Comparison of ENCODE assay signal across 8 cellular contexts in the genomic region with DNA sequence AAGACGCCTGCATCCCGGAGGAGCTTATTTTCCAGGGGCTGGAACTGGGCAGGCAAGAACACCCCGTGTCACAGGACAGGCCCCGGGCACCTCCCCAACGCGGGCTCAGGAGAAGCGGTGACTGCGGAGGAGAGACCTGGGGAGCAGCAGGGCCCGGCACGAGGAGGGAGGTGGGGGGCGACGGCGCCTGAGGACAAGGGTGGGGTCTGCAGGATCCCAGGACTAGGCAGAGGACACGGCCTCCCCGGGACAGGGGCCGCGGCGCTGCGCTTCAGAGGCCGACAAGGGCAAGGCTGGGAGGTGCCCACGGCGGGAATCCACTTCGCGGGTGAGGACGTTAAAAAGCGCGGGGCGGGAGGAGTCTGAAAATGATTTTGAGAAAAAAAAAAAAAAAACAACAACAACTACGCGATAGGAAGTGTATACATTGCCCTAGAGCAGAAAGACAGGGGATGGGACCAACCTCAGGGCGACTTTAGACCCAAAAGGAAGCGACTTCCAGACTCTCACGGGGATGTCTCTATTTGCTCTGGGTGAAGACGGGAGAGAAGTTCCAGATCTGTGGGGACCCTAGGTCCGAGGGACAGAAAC. TPM values are rescaled to one million over a fixed set of nuclear protein-coding genes. Genes with fewer than 3 reads are reported as not detected.
DNase-seq lines count a peak whose midpoint lies in the region; ATAC-seq, FAIRE-seq and TF ChIP-seq lines count a peak whose summit lies in the region.

No MANE protein-coding gene starts in this region.

- peaks cover 20% of the 10 kb centered on the region for H3K4me1 ChIP-seq in HepG2 (ENCODE audit: insufficient read depth, low read length)

- H3K27me3 ChIP-seq in HepG2 (ENCODE audit: control insufficient read depth in 1 of 2, insufficient read depth in 2 of 2, low read length in 2 of 2), result no peaks in the 10 kb centered on the region; a peak in 1 of 5 replicates

- FAIRE-seq in HepG2 (lab: Jason Lieb, UNC), result no peak

- TF ChIP-seq RAD21 in HepG2 (CRISPR knock-in tag; IDR thresholded peaks at IDR 0.05), result no peak

- no peaks in the 10 kb centered on the region for H3K36me3 ChIP-seq in HepG2 (replicated peaks in 1 of 2; ENCODE audit: control insufficient read depth in 1 of 2, insufficient read depth in 2 of 2, low read length in 2 of 2)

- no peak for TF ChIP-seq POLR2A in HepG2 (IDR thresholded peaks at IDR 0.05; ENCODE audit: insufficient read depth in 1 of 2, low read depth in 2 of 2, low read length in 2 of 2)

- H4K20me1 ChIP-seq in HepG2 (ENCODE audit: insufficient read depth, low read length), result no peaks in the 10 kb centered on the region

- ATAC-seq in HG03196 (IDR thresholded peaks at IDR 0.05; ENCODE audit: unreplicated experiment) (peak; percentile 33), HepG2 (peak; percentile 35)

- TF ChIP-seq CTCF in WI38 (IDR thresholded peaks at IDR 0.05; ENCODE audit: low read depth, low read length) (no peak), HepG2 (CRISPR knock-in tag; IDR thresholded peaks at IDR 0.05) (no peak)

- in situ Hi-C loops in HepG2 (cut with HindIII; ENCODE audit: extremely low pct_ligation_motif_present, low pct_unique_long_range_greater_than_20kb), result loop anchor here (5.0 kb wide), 1 partner anchor 677 kb away; the partner anchor contains the start of gene ZNF525

- TF ChIP-seq EP300 in HepG2 (IDR thresholded peaks at IDR 0.05; ENCODE audit: low read depth in 2 of 2, low read length in 2 of 2), result no peak
- TF ChIP-seq EP300 in HepG2 (CRISPR knock-in tag; IDR thresholded peaks at IDR 0.05; ENCODE audit: borderline replicate concordance), result no peak

- H3K4me3 ChIP-seq in WI38 (ENCODE audit: low read depth, low read length) (peak overlapping the region; percentile 67), HepG2 (replicated peaks in 1 of 3; ENCODE audit: insufficient read depth in 1 of 3, low read depth in 2 of 3, low read length in 3 of 3) (peak overlapping the region; percentile 57 to 77 (median 74))

- peak overlapping the region; percentile 68 for H3K9ac ChIP-seq in HepG2 (ENCODE audit: insufficient read depth, low read depth, low read length)

- H2AFZ ChIP-seq in HepG2 (ENCODE audit: low read length), result no peak overlapping the region

- peak overlapping the region; percentile 58 for H3K27ac ChIP-seq in HepG2 (ENCODE audit: extremely low read length, insufficient read depth, low read length)

- CTCF ChIA-PET in HepG2 (lab: Yijun Ruan, JAX; ENCODE audit: low intra/inter-chr PET ratio, low total read pairs), result no interaction called here

- WGBS in HepG2 (ENCODE audit: low lambda C conversion rate), result 33% methylated on average over 35 of the region's 35 CpGs

- POLR2A ChIA-PET in HepG2 (lab: Yijun Ruan, JAX), result interaction anchor here (1.7 kb wide), 1 partner anchor 22 kb away, joined by 4 read pairs; no protein-coding TSS in a partner anchor

- H3K9me3 ChIP-seq in HepG2 (ENCODE audit: low read length), result peaks cover 19% of the 10 kb centered on the region

- peaks cover 10% of the 10 kb centered on the region for H3K79me2 ChIP-seq in HepG2 (ENCODE audit: insufficient read depth, low read length)

- intact Hi-C loops in HepG2 (cut with micrococcal nuclease; ENCODE audit: unreplicated experiment), result no loop called here

- peak; percentile 69 for DNase-seq in DMS53 (lab: John Stamatoyannopoulos, UW)
- DNase-seq in DMS53 treated with DMSO at 0.1 percent for 48 hours (lab: John Stamatoyannopoulos, UW; ENCODE audit: unreplicated experiment), result no peak
- peak; percentile 30 for DNase-seq in cerebellum (ENCODE audit: low spot score)
- no peak for DNase-seq in HepG2 (ENCODE audit: low spot score)
- peak; percentile 14 to 37 for DNase-seq in stimulated activated CD4-positive, alpha-beta T cell treated with anti-CD3 and anti-CD28 coated beads, Interleukin-4, amount 100 ng/mL, for 48 hours (ENCODE audit: low read depth in 2 of 2)
- DNase-seq in H4 (ENCODE audit: low spot score), result no peak

- peak overlapping the region; percentile 65 for H3K4me2 ChIP-seq in HepG2 (ENCODE audit: low read depth, low read length)

- TSS peak; percentile 75 for BruUV-seq in HepG2 (replicated peaks; lab: Mats Ljungman, UMichigan)

TF ChIP-seq in HepG2, 621 proteins besides CTCF, POLR2A, EP300 and RAD21 (continues in another document):
- TF ChIP-seq, protein P1, sequence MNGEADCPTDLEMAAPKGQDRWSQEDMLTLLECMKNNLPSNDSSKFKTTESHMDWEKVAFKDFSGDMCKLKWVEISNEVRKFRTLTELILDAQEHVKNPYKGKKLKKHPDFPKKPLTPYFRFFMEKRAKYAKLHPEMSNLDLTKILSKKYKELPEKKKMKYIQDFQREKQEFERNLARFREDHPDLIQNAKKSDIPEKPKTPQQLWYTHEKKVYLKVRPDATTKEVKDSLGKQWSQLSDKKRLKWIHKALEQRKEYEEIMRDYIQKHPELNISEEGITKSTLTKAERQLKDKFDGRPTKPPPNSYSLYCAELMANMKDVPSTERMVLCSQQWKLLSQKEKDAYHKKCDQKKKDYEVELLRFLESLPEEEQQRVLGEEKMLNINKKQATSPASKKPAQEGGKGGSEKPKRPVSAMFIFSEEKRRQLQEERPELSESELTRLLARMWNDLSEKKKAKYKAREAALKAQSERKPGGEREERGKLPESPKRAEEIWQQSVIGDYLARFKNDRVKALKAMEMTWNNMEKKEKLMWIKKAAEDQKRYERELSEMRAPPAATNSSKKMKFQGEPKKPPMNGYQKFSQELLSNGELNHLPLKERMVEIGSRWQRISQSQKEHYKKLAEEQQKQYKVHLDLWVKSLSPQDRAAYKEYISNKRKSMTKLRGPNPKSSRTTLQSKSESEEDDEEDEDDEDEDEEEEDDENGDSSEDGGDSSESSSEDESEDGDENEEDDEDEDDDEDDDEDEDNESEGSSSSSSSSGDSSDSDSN (CRISPR knock-in tag; IDR thresholded peaks at IDR 0.05), result peak; percentile 48; the same call in 1 of the 2 replicates
- TF ChIP-seq CHCHD3 (CRISPR knock-in tag; IDR thresholded peaks at IDR 0.05) (no peak), ZFX (CRISPR knock-in tag; IDR thresholded peaks at IDR 0.05; ENCODE audit: low read depth) (peak; percentile 10), ZFP82 (CRISPR knock-in tag; IDR thresholded peaks at IDR 0.05; ENCODE audit: borderline replicate concordance) (no peak), KLF13 (CRISPR knock-in tag; IDR thresholded peaks at IDR 0.05) (no peak), RXRA (CRISPR knock-in tag; IDR thresholded peaks at IDR 0.05) (no peak), FLYWCH1 (CRISPR knock-in tag; IDR thresholded peaks at IDR 0.05) (no peak), HMG20A (CRISPR knock-in tag; IDR thresholded peaks at IDR 0.05; ENCODE audit: borderline replicate concordance) (no peak)

RNA-seq across cellular contexts. Expression of gene ZNF611, which starts 44.9 kb away (rescaled TPM):
- total RNA-seq in cerebellum (31.9 TPM), HepG2 (2016; rRNA removed; fragmentation: Illumina TruSeq; extraction: Trizol) (4.1 and 9.9 TPM in 2 replicates)
- total RNA-seq in HepG2 (2016; cell fraction: cytosol; rRNA removed; fragmentation: Illumina TruSeq; extraction: Trizol; ENCODE audit: low read depth), result 1.0 and 1.1 TPM in 2 replicates
- total RNA-seq in HepG2 (2016; cell fraction: insoluble cytoplasmic fraction; rRNA removed; fragmentation: Illumina TruSeq; extraction: Trizol), result 3.9 and 8.0 TPM in 2 replicates
- total RNA-seq in HepG2 (2016; cell fraction: membrane; rRNA removed; fragmentation: Illumina TruSeq; extraction: Trizol), result 2.4 and 2.8 TPM in 2 replicates
- total RNA-seq in HepG2 (2016; cell fraction: nucleus; rRNA removed; fragmentation: Illumina TruSeq; extraction: Trizol), result 4.7 and 9.1 TPM in 2 replicates
- polyA plus RNA-seq in HepG2 (2011; rRNA removed), result 2.4 and 2.7 TPM in 2 replicates
- polyA plus RNA-seq in HepG2 (2011; cell fraction: cytosol; rRNA removed), result 0.85 and 1.1 TPM in 2 replicates
- 3.3 and 3.7 TPM in 2 replicates for polyA plus RNA-seq in HepG2 (2011; cell fraction: nucleus; rRNA removed)
- polyA plus RNA-seq in HepG2 (2012), result 1.9 and 2.3 TPM in 2 replicates
- polyA plus RNA-seq in HepG2 (2016; cell fraction: cytosol; fragmentation: Illumina TruSeq; extraction: Trizol; ENCODE audit: low read depth), result 0.26 and 0.36 TPM in 2 replicates
- polyA plus RNA-seq in HepG2 (2016; cell fraction: insoluble cytoplasmic fraction; fragmentation: Illumina TruSeq; extraction: Trizol; ENCODE audit: low read depth), result 2.4 and 2.5 TPM in 2 replicates
- 0.32 and 0.36 TPM in 2 replicates for polyA plus RNA-seq in HepG2 (2016; cell fraction: membrane; fragmentation: Illumina TruSeq; extraction: Trizol; ENCODE audit: low read depth)
- polyA plus RNA-seq in HepG2 (2016; cell fraction: nucleus; fragmentation: Illumina TruSeq; extraction: Trizol; ENCODE audit: insufficient read depth, low read depth), result 4.7 and 7.1 TPM in 2 replicates
- 3.2 and 3.8 TPM in 2 replicates for polyA minus RNA-seq in HepG2 (2011; rRNA and poly(A)+ RNA removed; ENCODE audit: low replicate concordance)
- polyA minus RNA-seq in HepG2 (2011; cell fraction: cytosol; rRNA and poly(A)+ RNA removed), result 6.6 and 6.9 TPM in 2 replicates
- polyA minus RNA-seq in HepG2 (2011; cell fraction: nucleus; rRNA and poly(A)+ RNA removed), result 10.9 and 13.2 TPM in 2 replicates
- 5.6 and 7.5 TPM in 2 replicates for total RNA-seq in H4 (2014; rRNA removed; shearing (Covaris generic))

RNA-seq across cellular contexts. Expression of gene ZNF83, which starts 51.7 kb away (rescaled TPM):
- total RNA-seq in cerebellum (77.8 TPM), HepG2 (2016; rRNA removed; fragmentation: Illumina TruSeq; extraction: Trizol) (20.4 and 22.6 TPM in 2 replicates)
- total RNA-seq in HepG2 (2016; cell fraction: cytosol; rRNA removed; fragmentation: Illumina TruSeq; extraction: Trizol; ENCODE audit: low read depth), result 4.3 and 4.8 TPM in 2 replicates
- total RNA-seq in HepG2 (2016; cell fraction: insoluble cytoplasmic fraction; rRNA removed; fragmentation: Illumina TruSeq; extraction: Trizol), result 20.9 and 22.4 TPM in 2 replicates
- total RNA-seq in HepG2 (2016; cell fraction: membrane; rRNA removed; fragmentation: Illumina TruSeq; extraction: Trizol), result 9.3 and 10.7 TPM in 2 replicates
- total RNA-seq in HepG2 (2016; cell fraction: nucleus; rRNA removed; fragmentation: Illumina TruSeq; extraction: Trizol), result 25.6 and 27.8 TPM in 2 replicates
- polyA plus RNA-seq in HepG2 (2011; rRNA removed), result 44.5 and 50.9 TPM in 2 replicates
- 8.0 and 11.6 TPM in 2 replicates for polyA plus RNA-seq in HepG2 (2011; cell fraction: cytosol; rRNA removed)
- polyA plus RNA-seq in HepG2 (2011; cell fraction: nucleus; rRNA removed), result 97.9 and 148 TPM in 2 replicates
- polyA plus RNA-seq in HepG2 (2012), result 26.3 and 27.9 TPM in 2 replicates
- 2.3 and 2.4 TPM in 2 replicates for polyA plus RNA-seq in HepG2 (2016; cell fraction: cytosol; fragmentation: Illumina TruSeq; extraction: Trizol; ENCODE audit: low read depth)
- polyA plus RNA-seq in HepG2 (2016; cell fraction: insoluble cytoplasmic fraction; fragmentation: Illumina TruSeq; extraction: Trizol; ENCODE audit: low read depth), result 9.9 and 12.3 TPM in 2 replicates
- polyA plus RNA-seq in HepG2 (2016; cell fraction: membrane; fragmentation: Illumina TruSeq; extraction: Trizol; ENCODE audit: low read depth), result 3.5 and 3.6 TPM in 2 replicates
- 47.1 and 50.1 TPM in 2 replicates for polyA plus RNA-seq in HepG2 (2016; cell fraction: nucleus; fragmentation: Illumina TruSeq; extraction: Trizol; ENCODE audit: insufficient read depth, low read depth)
- polyA minus RNA-seq in HepG2 (2011; rRNA and poly(A)+ RNA removed; ENCODE audit: low replicate concordance), result 14.7 and 15.8 TPM in 2 replicates
- polyA minus RNA-seq in HepG2 (2011; cell fraction: cytosol; rRNA and poly(A)+ RNA removed), result 10.5 and 14.5 TPM in 2 replicates
- polyA minus RNA-seq in HepG2 (2011; cell fraction: nucleus; rRNA and poly(A)+ RNA removed), result 101 and 177 TPM in 2 replicates
- total RNA-seq in H4 (2014; rRNA removed; shearing (Covaris generic)), result 23.7 and 35.7 TPM in 2 replicates

Comparison
In these comparisons a context has a peak if more than half of its experiments do, and no peak if none do; other contexts are left out.
1. DNase-seq: peak in DMS53 (single experiment), cerebellum (single experiment) and stimulated activated CD4-positive, alpha-beta T cell treated with anti-CD3 and anti-CD28 coated beads, Interleukin-4, amount 100 ng/mL, for 48 hours (2 of 2); none in DMS53 treated with DMSO at 0.1 percent for 48 hours (single experiment), HepG2 (single experiment) and H4 (single experiment).